ENCODE assay signal across 17 cellular contexts in the genomic region with DNA sequence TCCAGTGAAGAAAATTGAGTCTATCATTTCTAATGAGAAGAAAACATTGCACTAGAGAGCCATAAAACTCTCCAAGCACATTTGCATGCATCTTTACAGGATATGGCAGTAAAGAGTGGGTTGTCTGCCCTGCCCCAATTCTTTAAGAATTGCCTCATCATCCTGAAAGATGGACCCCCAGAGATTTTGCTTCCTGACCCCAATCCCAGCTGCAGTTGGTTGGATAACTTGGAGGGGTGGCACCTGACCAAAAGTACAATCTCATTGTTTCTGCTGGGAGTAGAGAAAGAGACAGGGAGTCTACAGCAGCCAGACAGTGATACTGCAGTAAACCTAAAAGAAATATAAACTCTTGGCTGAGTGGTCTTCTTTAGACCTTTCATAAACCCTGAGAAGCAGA. TPM values are rescaled to one million over a fixed set of nuclear protein-coding genes. Genes with fewer than 3 reads are reported as not detected.
DNase-seq lines count a peak whose midpoint lies in the region; ATAC-seq and TF ChIP-seq lines count a peak whose summit lies in the region.
"Had no signal": no experiment of that assay in that cellular context is flagged by ENCODE, and none has a peak within 500 bp of the region (broad histone marks: within the 10 kb centered on the region; RNA-seq: fewer than 3 reads in every experiment).

No MANE protein-coding gene starts in this region.

- DNase-seq in Right ventricle myocardium superior (no peak), right atrium auricular region (ENCODE audit: low spot score) (no peak), heart left ventricle (peak in 2 of 5 donors; percentile 43 to 44), left ventricle myocardium superior (no peak), NOMO-1 (lab: John Stamatoyannopoulos, UW; ENCODE audit: unreplicated experiment in 2 of 2) (no peak), ureter (ENCODE audit: low spot score) (no peak)
- DNase-seq: ACHN; BE2C; Caco-2; CD4-positive, alpha-beta T cell; GOT3; H7; HFFc6 had no signal

- H3K27me3 ChIP-seq in right atrium auricular region (no peaks in the 10 kb centered on the region), heart left ventricle (no peaks in the 10 kb centered on the region)
- H3K27me3 ChIP-seq: BE2C had no signal

- H3K4me3 ChIP-seq in right atrium auricular region: no peak overlapping the region
- no peak overlapping the region for H3K4me3 ChIP-seq in heart left ventricle

- no peaks in the 10 kb centered on the region for H3K36me3 ChIP-seq in right atrium auricular region
- no peaks in the 10 kb centered on the region for H3K36me3 ChIP-seq in heart left ventricle
- H3K36me3 ChIP-seq: BE2C had no signal

- TF ChIP-seq POLR2A in heart left ventricle (IDR thresholded peaks at IDR 0.05): no peak

- H3K27ac ChIP-seq in right atrium auricular region (no peak overlapping the region), heart left ventricle (peak overlapping the region in 5 of 12 donors; percentile 13 to 51 (median 29))
- H3K27ac ChIP-seq: C4-2B had no signal

- peaks cover 0 to 2% of the 10 kb centered on the region in 2 donors for H3K9me3 ChIP-seq in right atrium auricular region
- H3K9me3 ChIP-seq in heart left ventricle: peaks cover 0 to 9% (median 0%) of the 10 kb centered on the region in 12 donors
- H3K9me3 ChIP-seq: BE2C had no signal

- H3K4me1 ChIP-seq in right atrium auricular region (no peaks in the 10 kb centered on the region), heart left ventricle (peaks cover 0 to 6% (median 0%) of the 10 kb centered on the region in 12 donors)
- H3K4me1 ChIP-seq: BE2C, Caco-2 had no signal

- ATAC-seq in Right ventricle myocardium superior (ENCODE audit: poor library complexity) (peak; percentile 81), heart left ventricle (peak in 3 of 4 donors; percentile 39 to 71 (median 69)), left ventricle myocardium superior (peak; percentile 74), GM19395 (IDR thresholded peaks at IDR 0.05; ENCODE audit: unreplicated experiment) (no peak)
- ATAC-seq: HCT116 had no signal

- intact Hi-C loops in Right ventricle myocardium superior (cut with DNase I): no loop called here
- intact Hi-C loops in heart left ventricle (cut with DNase I): no loop called here
- intact Hi-C loops in left ventricle myocardium superior (cut with micrococcal nuclease): no loop called here

- TF ChIP-seq CTCF in right atrium auricular region (IDR thresholded peaks at IDR 0.05): no peak
- no peak for TF ChIP-seq CTCF in heart left ventricle (IDR thresholded peaks at IDR 0.05)

RNA-seq across cellular contexts. Expression of a gene that starts 49.1 kb away (rescaled TPM):
- 5.0 TPM for total RNA-seq in Right ventricle myocardium superior
- 1 to 10 TPM; 2.4 to 3.2 TPM for total RNA-seq in right atrium auricular region
- total RNA-seq in heart left ventricle: 10 to 100 TPM in 1 of 9 donors, 1 to 10 TPM in 8; 2.6 to 10.8 (median 4.3) TPM
- 1 to 10 TPM in 1 of 2 donors, under 1 TPM in 1; 0.73 to 1.4 TPM for polyA plus RNA-seq in heart left ventricle
- 8.9 TPM for total RNA-seq in left ventricle myocardium superior
- total RNA-seq in ureter: 4.6 TPM
- total RNA-seq: HT-29 had no signal
